In the genomic region with DNA sequence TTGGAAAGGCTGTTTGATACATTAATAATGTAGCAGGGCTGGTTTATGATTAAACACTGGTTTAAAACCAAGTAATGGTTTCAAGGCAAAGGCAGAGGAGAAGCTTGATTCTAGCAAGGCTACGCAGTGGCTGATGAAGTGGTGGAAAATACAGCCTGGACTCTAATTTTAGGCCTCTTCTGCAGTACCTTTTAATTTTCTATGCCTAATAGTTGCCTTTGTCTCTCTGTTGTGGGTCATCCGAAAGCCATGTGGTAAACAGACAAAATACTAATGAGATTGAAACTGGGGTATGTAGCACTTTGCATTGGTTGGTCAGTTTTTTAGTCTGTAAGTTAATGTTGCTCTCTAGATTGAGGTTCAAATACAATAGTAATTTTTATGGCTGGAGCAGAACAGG, we compare ENCODE assay signal across 1 cellular context.
TF ChIP-seq lines count a peak whose summit lies in the region.

No MANE protein-coding gene starts in this region.

TF ChIP-seq in IMR-90, 13 proteins besides CTCF, POLR2A, EP300 and RAD21 (continued from another document):
- TF ChIP-seq, protein P1, sequence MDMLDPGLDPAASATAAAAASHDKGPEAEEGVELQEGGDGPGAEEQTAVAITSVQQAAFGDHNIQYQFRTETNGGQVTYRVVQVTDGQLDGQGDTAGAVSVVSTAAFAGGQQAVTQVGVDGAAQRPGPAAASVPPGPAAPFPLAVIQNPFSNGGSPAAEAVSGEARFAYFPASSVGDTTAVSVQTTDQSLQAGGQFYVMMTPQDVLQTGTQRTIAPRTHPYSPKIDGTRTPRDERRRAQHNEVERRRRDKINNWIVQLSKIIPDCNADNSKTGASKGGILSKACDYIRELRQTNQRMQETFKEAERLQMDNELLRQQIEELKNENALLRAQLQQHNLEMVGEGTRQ (IDR thresholded peaks at IDR 0.05; ENCODE audit: low read depth, low read length), result no peak
- TF ChIP-seq BHLHE40 (IDR thresholded peaks at IDR 0.05; ENCODE audit: low read depth, low read length), result no peak
- TF ChIP-seq CEBPB (IDR thresholded peaks at IDR 0.05; ENCODE audit: low read depth, low read length), result no peak
- no peak for TF ChIP-seq CHD1 (IDR thresholded peaks at IDR 0.05; ENCODE audit: low read depth, low read length)
- no peak for TF ChIP-seq RCOR1 (IDR thresholded peaks at IDR 0.05; ENCODE audit: insufficient replicate concordance, low read length)
- no peak for TF ChIP-seq MAFK (IDR thresholded peaks at IDR 0.05; ENCODE audit: low read depth, low read length)
- no peak for TF ChIP-seq MXI1 (IDR thresholded peaks at IDR 0.05; ENCODE audit: borderline replicate concordance, low read depth, low read length)
- TF ChIP-seq FOS (IDR thresholded peaks at IDR 0.05; ENCODE audit: low read depth, low read length), result no peak
